10 cellular contexts compared by ENCODE assay signal in the genomic region with DNA sequence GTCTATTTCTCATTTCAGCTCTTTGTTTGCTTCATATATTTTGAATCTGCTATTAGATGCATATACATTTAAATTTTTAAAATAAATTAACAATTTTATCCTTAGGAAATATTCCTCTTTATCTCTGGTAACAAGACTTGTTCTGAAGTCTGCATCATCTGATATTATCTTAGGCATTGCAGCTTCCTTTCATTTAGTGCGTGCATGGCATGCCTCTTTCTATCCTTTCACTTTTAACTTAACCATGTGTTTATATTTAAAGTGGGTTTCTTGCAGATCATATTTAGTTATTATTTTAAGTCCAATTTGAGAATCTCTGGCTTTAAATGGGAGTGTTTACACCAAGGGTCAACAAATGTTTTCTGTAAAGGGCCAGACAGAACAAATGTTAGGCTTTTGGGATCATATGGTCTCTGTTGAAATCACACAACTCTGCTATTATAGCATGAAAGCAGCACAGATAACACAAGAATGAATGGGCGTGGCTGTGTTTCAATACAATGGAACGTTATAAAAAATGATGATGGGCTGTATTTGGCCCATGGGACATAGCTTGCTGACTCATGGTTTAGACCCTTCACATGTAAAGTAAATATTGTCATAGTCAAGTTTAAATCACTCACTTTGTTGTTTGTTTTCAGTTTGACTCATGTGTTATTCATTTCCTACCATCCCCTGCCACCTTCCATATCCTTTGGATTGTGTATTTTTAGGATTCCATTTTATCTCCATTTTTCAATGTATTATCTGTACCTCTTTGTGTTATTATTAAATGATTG.
DNase-seq lines count a peak whose midpoint lies in the region; ATAC-seq and TF ChIP-seq lines count a peak whose summit lies in the region.
"Had no signal": no experiment of that assay in that cellular context is flagged by ENCODE, and none has a peak within 500 bp of the region (broad histone marks: within the 10 kb centered on the region; RNA-seq: fewer than 3 reads in every experiment).

No MANE protein-coding gene starts in this region.

- no peak overlapping the region for H3K27ac Mint-ChIP-seq in GM23338

- in situ Hi-C loops in gastrocnemius medialis (cut with MboI; ENCODE audit: low sequenced_read_pairs in 4 of 4), result no loop called here

- TF ChIP-seq CTCF in fibroblast of villous mesenchyme (IDR thresholded peaks at IDR 0.05; ENCODE audit: insufficient read depth, low read depth, low read length) (no peak), gastrocnemius medialis (IDR thresholded peaks at IDR 0.05 in 4 of 5, conservative IDR thresholded peaks at IDR 0.05 in 1 of 5) (no peak), GM23338 (conservative IDR thresholded peaks at IDR 0.05; ENCODE audit: low read depth in 2 of 2) (no peak)

- H3K9me3 Mint-ChIP-seq in GM23338, result no peaks in the 10 kb centered on the region

- H3K9me3 ChIP-seq in SJSA1 (replicated peaks) (no peaks in the 10 kb centered on the region), gastrocnemius medialis (no peaks in the 10 kb centered on the region)
- H3K9me3 ChIP-seq: testis had no signal

- H3K4me1 Mint-ChIP-seq in GM23338, result no peaks in the 10 kb centered on the region

- H3K4me2 ChIP-seq in GM23338, result no peak overlapping the region

- no peaks in the 10 kb centered on the region for H3K79me2 ChIP-seq in GM23338 (replicated peaks; ENCODE audit: insufficient read depth)

- no peaks in the 10 kb centered on the region for H3K36me3 Mint-ChIP-seq in GM23338 (ENCODE audit: low read depth)

- DNase-seq in HCEC 1CT (peak; percentile 99), SJSA1 (ENCODE audit: low read depth in 1 of 2, low spot score in 2 of 2) (peak; percentile 57 to 84), fibroblast of villous mesenchyme (ENCODE audit: low read depth) (peak; percentile 82), inferior parietal cortex (ENCODE audit: extremely low spot score) (no peak), gastrocnemius medialis (no peak), GM23338 (ENCODE audit: low spot score) (no peak)
- DNase-seq: activated gamma-delta T cell; stimulated activated CD4-positive, alpha-beta T cell treated with anti-CD3 and anti-CD28 coated beads, Interleukin-4, amount 100 ng/mL, for 4 hours; testis had no signal

- H3K4me3 ChIP-seq in SJSA1 (no peak overlapping the region), fibroblast of villous mesenchyme (ENCODE audit: low read depth, low read length) (peak overlapping the region; percentile 4), gastrocnemius medialis (no peak overlapping the region), GM23338 (no peak overlapping the region)
- H3K4me3 ChIP-seq: testis had no signal

- H3K27me3 ChIP-seq in SJSA1 (replicated peaks), result no peaks in the 10 kb centered on the region
- H3K27me3 ChIP-seq in gastrocnemius medialis, result no peaks in the 10 kb centered on the region
- no peaks in the 10 kb centered on the region for H3K27me3 ChIP-seq in GM23338 (ENCODE audit: insufficient read depth)
- H3K27me3 ChIP-seq: testis had no signal

- H2AFZ ChIP-seq in GM23338, result no peak overlapping the region

- H3F3A ChIP-seq in GM23338 (replicated peaks; ENCODE audit: low read depth), result no peaks in the 10 kb centered on the region

- H3K36me3 ChIP-seq in SJSA1 (no peaks in the 10 kb centered on the region), gastrocnemius medialis (no peaks in the 10 kb centered on the region), GM23338 (ENCODE audit: insufficient read depth) (no peaks in the 10 kb centered on the region)

- ATAC-seq in HG03432 (IDR thresholded peaks at IDR 0.05; ENCODE audit: unreplicated experiment) (no peak), gastrocnemius medialis (no peak), GM23338 (no peak)

- no peak for TF ChIP-seq POLR2A in gastrocnemius medialis (IDR thresholded peaks at IDR 0.05)

- peaks cover 18% of the 10 kb centered on the region for H3K4me1 ChIP-seq in SJSA1 (replicated peaks)
- no peaks in the 10 kb centered on the region for H3K4me1 ChIP-seq in gastrocnemius medialis
- H3K4me1 ChIP-seq in GM23338 (ENCODE audit: insufficient read depth), result no peaks in the 10 kb centered on the region
- H3K4me1 ChIP-seq: testis had no signal

- H3K27me3 Mint-ChIP-seq in GM23338 (ENCODE audit: insufficient read depth, low read depth, poor library complexity), result no peaks in the 10 kb centered on the region

- H3K27ac ChIP-seq in SJSA1, result peak overlapping the region; percentile 60
- H3K27ac ChIP-seq in gastrocnemius medialis, result no peak overlapping the region
- H3K27ac ChIP-seq in GM23338 (ENCODE audit: low read depth), result no peak overlapping the region
- H3K27ac ChIP-seq: testis had no signal

- intact Hi-C loops in gastrocnemius medialis (cut with DNase I; ENCODE audit: low total_unique reads), result no loop called here

- H4K20me1 ChIP-seq in GM23338 (replicated peaks; ENCODE audit: insufficient read depth), result no peaks in the 10 kb centered on the region

- H3K9me2 ChIP-seq in GM23338 (ENCODE audit: insufficient read depth), result no peaks in the 10 kb centered on the region

- no peak overlapping the region for H3K4me3 Mint-ChIP-seq in GM23338

TF ChIP-seq in GM23338, 12 proteins besides CTCF, POLR2A, EP300 and RAD21 (continues in another document):
- no peak for TF ChIP-seq STAT1 (IDR thresholded peaks at IDR 0.05; ENCODE audit: unreplicated experiment)
- TF ChIP-seq JUNB (IDR thresholded peaks at IDR 0.05; ENCODE audit: unreplicated experiment), result no peak
- TF ChIP-seq REST (IDR thresholded peaks at IDR 0.05; ENCODE audit: unreplicated experiment), result no peak
- TF ChIP-seq, protein P1, sequence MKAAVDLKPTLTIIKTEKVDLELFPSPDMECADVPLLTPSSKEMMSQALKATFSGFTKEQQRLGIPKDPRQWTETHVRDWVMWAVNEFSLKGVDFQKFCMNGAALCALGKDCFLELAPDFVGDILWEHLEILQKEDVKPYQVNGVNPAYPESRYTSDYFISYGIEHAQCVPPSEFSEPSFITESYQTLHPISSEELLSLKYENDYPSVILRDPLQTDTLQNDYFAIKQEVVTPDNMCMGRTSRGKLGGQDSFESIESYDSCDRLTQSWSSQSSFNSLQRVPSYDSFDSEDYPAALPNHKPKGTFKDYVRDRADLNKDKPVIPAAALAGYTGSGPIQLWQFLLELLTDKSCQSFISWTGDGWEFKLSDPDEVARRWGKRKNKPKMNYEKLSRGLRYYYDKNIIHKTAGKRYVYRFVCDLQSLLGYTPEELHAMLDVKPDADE (IDR thresholded peaks at IDR 0.05), result no peak
- no peak for TF ChIP-seq ZNF114 (CRISPR knock-in tag; IDR thresholded peaks at IDR 0.05)
- no peak for TF ChIP-seq EZH2phosphoT487 (IDR thresholded peaks at IDR 0.05; ENCODE audit: unreplicated experiment)

Comparison
In these comparisons a context has a peak if more than half of its experiments do, and no peak if none do; other contexts are left out.
1. DNase-seq: peak in HCEC 1CT (single experiment), SJSA1 (2 of 2) and fibroblast of villous mesenchyme (single experiment); none in inferior parietal cortex (single experiment), gastrocnemius medialis (0 of 2) and GM23338 (single experiment).